In the genomic region with DNA sequence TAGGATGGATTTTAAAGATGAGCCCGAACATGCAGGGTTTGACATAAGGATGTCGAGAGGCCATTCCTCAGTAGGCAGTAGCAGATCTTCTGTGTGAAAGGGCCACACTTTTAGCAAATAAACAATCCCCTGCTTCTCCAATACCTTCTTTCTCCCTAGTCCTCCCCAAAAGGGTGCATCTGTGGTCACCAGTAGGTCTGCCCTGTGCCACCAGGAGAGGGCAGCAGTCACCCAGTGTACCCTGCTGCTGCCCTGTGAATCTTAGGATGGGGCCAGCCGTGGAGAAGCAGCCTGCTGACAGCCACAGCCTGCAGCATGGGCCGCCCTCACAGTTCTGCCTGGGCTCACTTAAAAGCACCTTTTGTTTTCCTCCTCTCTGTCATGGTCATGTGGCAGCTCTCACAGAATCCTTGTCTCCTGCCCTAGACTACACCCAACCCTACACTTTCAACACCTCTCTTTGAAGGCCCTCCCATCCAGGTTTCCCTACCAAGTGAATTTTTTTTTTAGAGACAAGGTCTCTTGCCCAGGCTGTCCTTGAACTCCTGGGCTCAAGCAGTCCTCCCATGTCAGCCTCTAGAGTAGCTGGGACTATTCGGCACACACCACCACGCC, we compare ENCODE assay signal across 9 cellular contexts. TPM values are rescaled to one million over a fixed set of nuclear protein-coding genes. Genes with fewer than 3 reads are reported as not detected.
A peak's percentile ranks its signal among the peaks of the same experiment; 100 is the strongest.
DNase-seq lines count a peak whose midpoint lies in the region; ATAC-seq and TF ChIP-seq lines count a peak whose summit lies in the region.
"Not testable (repeated sequence)": the region's sequence is repeated elsewhere in the genome, so short reads cannot be mapped to it uniquely, and the experiment has no call there.
"Had no signal": no experiment of that assay in that cellular context is flagged by ENCODE, and none has a peak within 500 bp of the region (broad histone marks: within the 10 kb centered on the region; RNA-seq: fewer than 3 reads in every experiment).

No MANE protein-coding gene starts in this region.

- not testable (repeated sequence) for H3K36me3 ChIP-seq in Peyer's patch

- not testable (repeated sequence) for H3K9me3 Mint-ChIP-seq in brain; glutamatergic neuron (ENCODE audit: unreplicated experiment); nephron progenitor cell

- not testable (repeated sequence) for ATAC-seq in stimulated activated naive CD8-positive, alpha-beta T cell treated with anti-CD3 and anti-CD28 coated beads, Interleukin-15, Interleukin-2, amounts not matched to agents 100 U/mL and 50 U/mL, for 24 hours

- H3K27me3 ChIP-seq in Peyer's patch, result not testable (repeated sequence)

- not testable (repeated sequence) for H3K36me3 Mint-ChIP-seq in brain; glutamatergic neuron (ENCODE audit: unreplicated experiment); nephron progenitor cell (ENCODE audit: low read depth)

- not testable (repeated sequence) for H3K27me3 Mint-ChIP-seq in brain; glutamatergic neuron (ENCODE audit: unreplicated experiment); nephron progenitor cell (ENCODE audit: low read depth, poor library complexity)

- not testable (repeated sequence) for H3K4me3 ChIP-seq in Peyer's patch

- peak; percentile 6 for DNase-seq in COLO829 (ENCODE audit: low spot score)
- DNase-seq in HUDEP-2 (lab: John Stamatoyannopoulos, UW; ENCODE audit: unreplicated experiment in 76 of 76), result peak in 46 of 76 experiments; percentile 0 to 66 (median 34)
- peak in 2 of 3 donors; percentile 52 to 78 for DNase-seq in Peyer's patch
- peak; percentile 46 to 57 for DNase-seq in activated CD4-positive, alpha-beta T cell treated with anti-CD3 and anti-CD28 coated beads, Interleukin-2, amount 50 U/mL, for 48 hours
- peak; percentile 61 for DNase-seq in glutamatergic neuron
- DNase-seq in nephron progenitor cell, result peak; percentile 59
- peak; percentile 41 for DNase-seq in stimulated activated naive CD8-positive, alpha-beta T cell treated with anti-CD3 and anti-CD28 coated beads, Interleukin-15, Interleukin-2, amounts not matched to agents 100 U/mL and 50 U/mL, for 24 hours

- H3K4me3 Mint-ChIP-seq in brain, result peak overlapping the region in 1 of 5 experiments; percentile 66
- H3K4me3 Mint-ChIP-seq in glutamatergic neuron (ENCODE audit: unreplicated experiment); nephron progenitor cell: not testable (repeated sequence)

- H3K4me1 Mint-ChIP-seq in brain, result peaks cover 19% of the 10 kb centered on the region
- H3K4me1 Mint-ChIP-seq in glutamatergic neuron (ENCODE audit: low read depth, unreplicated experiment), result peaks cover 24% of the 10 kb centered on the region
- peaks cover 35% of the 10 kb centered on the region for H3K4me1 Mint-ChIP-seq in nephron progenitor cell

- H3K9me3 ChIP-seq in Peyer's patch, result not testable (repeated sequence)

- TF ChIP-seq CTCF in Peyer's patch (IDR thresholded peaks at IDR 0.05) (peak; percentile 31 to 73 (median 62)), brain (conservative IDR thresholded peaks at IDR 0.05) (peak; percentile 49 to 59), glutamatergic neuron (IDR thresholded peaks at IDR 0.05; ENCODE audit: partially characterized antibody, unreplicated experiment) (peak; percentile 60)
- not testable (repeated sequence) for TF ChIP-seq CTCF in nephron progenitor cell (IDR thresholded peaks at IDR 0.05)

- not testable (repeated sequence) for H3K27ac ChIP-seq in Peyer's patch

- H3K4me1 ChIP-seq in Peyer's patch, result not testable (repeated sequence)

- peak overlapping the region; percentile 10 to 82 (median 48) for H3K27ac Mint-ChIP-seq in brain
- peak overlapping the region; percentile 15 for H3K27ac Mint-ChIP-seq in glutamatergic neuron (ENCODE audit: unreplicated experiment)
- H3K27ac Mint-ChIP-seq in nephron progenitor cell, result not testable (repeated sequence)

- not testable (repeated sequence) for TF ChIP-seq POLR2A in Peyer's patch (IDR thresholded peaks at IDR 0.05)

RNA-seq across cellular contexts. Expression of a gene that starts 40.3 kb away (rescaled TPM):
- not detected for total RNA-seq in Peyer's patch
- polyA plus RNA-seq in brain (ENCODE audit: insufficient read depth, low read depth, low replicate concordance), result not detected
- total RNA-seq in glutamatergic neuron (ENCODE audit: unreplicated experiment), result not detected
- total RNA-seq: T-helper 2 cell treated with Interferon-gamma antibody and Interleukin-4, amounts not matched to agents 100 ng/mL and 5 ng/mL, for 36 hours had no signal

Comparison
In these comparisons a context has a peak if more than half of its experiments do, and no peak if none do; other contexts are left out.
1. DNase-seq: peak in every context shown above with its lines; median percentile 65 in Peyer's patch; 61 in glutamatergic neuron; 59 in nephron progenitor cell; 52 in activated CD4-positive, alpha-beta T cell treated with anti-CD3 and anti-CD28 coated beads, Interleukin-2, amount 50 U/mL, for 48 hours; 41 in stimulated activated naive CD8-positive, alpha-beta T cell treated with anti-CD3 and anti-CD28 coated beads, Interleukin-15, Interleukin-2, amounts not matched to agents 100 U/mL and 50 U/mL, for 24 hours; 34 in HUDEP-2; 6 in COLO829.